Comparison of ENCODE assay signal across 13 cellular contexts in the genomic region with DNA sequence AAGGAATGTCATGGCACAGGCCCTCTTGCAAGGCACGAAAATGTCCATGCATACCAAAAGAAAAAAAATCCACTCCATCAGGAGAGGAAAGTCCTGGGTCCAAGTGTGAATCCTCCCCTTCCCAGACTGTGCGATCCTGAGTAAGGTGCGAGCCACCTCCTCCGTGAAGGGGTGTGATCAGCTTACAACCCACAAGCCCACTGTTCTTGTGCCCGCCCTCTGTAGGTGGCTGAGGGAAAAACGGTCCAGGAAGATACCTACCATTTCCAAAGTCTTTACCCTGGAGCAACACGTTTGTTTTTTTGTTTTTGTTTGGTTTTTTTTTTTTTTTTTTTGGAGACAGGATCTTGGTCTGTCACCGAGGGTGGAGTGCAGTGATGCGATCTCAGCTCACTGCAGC.
DNase-seq lines count a peak whose midpoint lies in the region; ATAC-seq, FAIRE-seq and TF ChIP-seq lines count a peak whose summit lies in the region.
"Had no signal": no experiment of that assay in that cellular context is flagged by ENCODE, and none has a peak within 500 bp of the region (broad histone marks: within the 10 kb centered on the region; RNA-seq: fewer than 3 reads in every experiment).

No MANE protein-coding gene starts in this region.

- H3K9ac ChIP-seq in HepG2 (ENCODE audit: insufficient read depth, low read depth, low read length) (no peak overlapping the region), KMS-11 (no peak overlapping the region), H1 (replicated peaks in 1 of 4; ENCODE audit: extremely low read depth in 1 of 4, low read depth in 3 of 4, low read length in 3 of 4) (no peak overlapping the region)
- H3K9ac ChIP-seq: BLaER1 treated with 17β-estradiol and CSF1 and Interleukin-3, amounts not matched to agents 10 nM and 100 nM had no signal

- H3K27me3 ChIP-seq in HepG2 (ENCODE audit: control insufficient read depth in 1 of 2, insufficient read depth in 2 of 2, low read length in 2 of 2): peaks cover 5 to 24% of the 10 kb centered on the region in 2 experiments; a peak in 4 of 5 replicates
- no peaks in the 10 kb centered on the region for H3K27me3 ChIP-seq in right lobe of liver
- H3K27me3 ChIP-seq in KMS-11 (ENCODE audit: insufficient read depth, low read depth): no peaks in the 10 kb centered on the region; the same call in 1 of the 2 replicates
- H3K27me3 ChIP-seq in H1 (replicated peaks in 1 of 4; ENCODE audit: control insufficient read depth in 3 of 4, extremely low read depth in 1 of 4, insufficient read depth in 3 of 4, low read length in 3 of 4): no peaks in the 10 kb centered on the region
- H3K27me3 ChIP-seq: BLaER1 treated with 17β-estradiol and CSF1 and Interleukin-3, amounts not matched to agents 10 nM and 100 nM; testis had no signal

- WGBS in HepG2 (ENCODE audit: low lambda C conversion rate): 17% methylated on average over 9 of the region's 9 CpGs
- WGBS in right lobe of liver (ENCODE audit: insufficient coverage, low coverage, low lambda C conversion rate, missing lambda C conversion rate): 24% methylated on average over 4 of the region's 9 CpGs
- 42% methylated on average over 8 of the region's 9 CpGs; no CpG with 5 or more reads in 1 of the 2 experiments for WGBS in H1 (ENCODE audit: extremely low coverage in 1 of 2, insufficient coverage in 1 of 2, insufficient read length in 1 of 2, insufficient replicate concordance in 2 of 2, low coverage in 1 of 2, low lambda C conversion rate in 2 of 2, missing lambda C conversion rate in 1 of 2), 2 experiments

- TF ChIP-seq POLR2A in HepG2 (IDR thresholded peaks at IDR 0.05; ENCODE audit: insufficient read depth in 1 of 2, low read depth in 2 of 2, low read length in 2 of 2): no peak
- TF ChIP-seq POLR2A in right lobe of liver (IDR thresholded peaks at IDR 0.05): no peak
- TF ChIP-seq POLR2A in H1 (IDR thresholded peaks at IDR 0.05; ENCODE audit: control extremely low read depth in 1 of 2, low read depth in 2 of 2, low read length in 2 of 2): no peak

- no peak overlapping the region for H2BK12ac ChIP-seq in H1 (ENCODE audit: low read depth, low read length)

- H3K79me2 ChIP-seq in HepG2 (ENCODE audit: insufficient read depth, low read length) (no peaks in the 10 kb centered on the region), KMS-11 (ENCODE audit: insufficient read depth, low read depth) (no peaks in the 10 kb centered on the region), H1 (ENCODE audit: control insufficient read depth in 1 of 2, insufficient read depth in 2 of 2, low read length in 2 of 2) (peaks cover 0 to 7% of the 10 kb centered on the region in 2 experiments; a peak in 1 of 4 replicates)

- in situ Hi-C loops in HepG2 (cut with HindIII; ENCODE audit: extremely low pct_ligation_motif_present, low pct_unique_long_range_greater_than_20kb): no loop called here

- no peak for TF ChIP-seq EP300 in HepG2 (IDR thresholded peaks at IDR 0.05; ENCODE audit: low read depth in 2 of 2, low read length in 2 of 2)
- no peak for TF ChIP-seq EP300 in HepG2 (CRISPR knock-in tag; IDR thresholded peaks at IDR 0.05; ENCODE audit: borderline replicate concordance)
- TF ChIP-seq EP300 in H1 (IDR thresholded peaks at IDR 0.05; ENCODE audit: borderline replicate concordance in 1 of 2, low read depth in 2 of 2, low read length in 2 of 2): no peak

- peaks cover 15% of the 10 kb centered on the region for H3K79me1 ChIP-seq in H1 (ENCODE audit: low read depth, low read length)

- H3K4me1 ChIP-seq in HepG2 (ENCODE audit: insufficient read depth, low read length): no peaks in the 10 kb centered on the region
- no peaks in the 10 kb centered on the region for H3K4me1 ChIP-seq in right lobe of liver
- H3K4me1 ChIP-seq in KMS-11 (ENCODE audit: low read depth, poor library complexity, severe bottlenecking): no peaks in the 10 kb centered on the region
- peaks cover 0 to 3% (median 2%) of the 10 kb centered on the region in 4 experiments; a peak in 4 of 7 replicates for H3K4me1 ChIP-seq in H1 (replicated peaks in 1 of 4; ENCODE audit: control insufficient read depth in 3 of 4, insufficient read depth in 4 of 4, low read length in 3 of 4)

- H3K14ac ChIP-seq in H1 (ENCODE audit: insufficient read length): no peak overlapping the region

- no peaks in the 10 kb centered on the region for H4K20me1 ChIP-seq in HepG2 (ENCODE audit: insufficient read depth, low read length)
- H4K20me1 ChIP-seq in KMS-11 (ENCODE audit: insufficient read depth): no peaks in the 10 kb centered on the region
- H4K20me1 ChIP-seq in H1 (replicated peaks in 1 of 2; ENCODE audit: control insufficient read depth in 1 of 2, insufficient read depth in 2 of 2, low read length in 2 of 2): peaks cover 0 to 4% of the 10 kb centered on the region in 2 experiments

- no peak overlapping the region for H3K18ac ChIP-seq in H1 (ENCODE audit: extremely low read depth, low read length)

- peak overlapping the region; percentile 80; the same call in 1 of the 2 replicates for H2BK20ac ChIP-seq in H1 (ENCODE audit: low read length)

- POLR2A ChIA-PET in HepG2 (lab: Yijun Ruan, JAX): no interaction called here
- POLR2A ChIA-PET in H1 (lab: Charles Lee; ENCODE audit: partially characterized antibody): interaction anchor here (0.7 kb wide), 1 partner anchor 20 kb away, joined by 4 read pairs; no protein-coding TSS in a partner anchor

- H3K36me3 ChIP-seq in HepG2 (replicated peaks in 1 of 2; ENCODE audit: control insufficient read depth in 1 of 2, insufficient read depth in 2 of 2, low read length in 2 of 2) (no peaks in the 10 kb centered on the region), right lobe of liver (no peaks in the 10 kb centered on the region), KMS-11 (ENCODE audit: insufficient read depth) (no peaks in the 10 kb centered on the region), H1 (ENCODE audit: control insufficient read depth in 2 of 4, insufficient read depth in 4 of 4, low read length in 3 of 4) (no peaks in the 10 kb centered on the region)
- H3K36me3 ChIP-seq: BLaER1 treated with 17β-estradiol and CSF1 and Interleukin-3, amounts not matched to agents 10 nM and 100 nM had no signal

- H3K9me3 ChIP-seq in HepG2 (ENCODE audit: low read length) (no peaks in the 10 kb centered on the region), right lobe of liver (no peaks in the 10 kb centered on the region), H1 (ENCODE audit: insufficient read depth in 2 of 2, low read depth in 1 of 2, low read length in 1 of 2) (no peaks in the 10 kb centered on the region; a peak in 1 of 4 replicates)
- H3K9me3 ChIP-seq: BLaER1 treated with 17β-estradiol and CSF1 and Interleukin-3, amounts not matched to agents 10 nM and 100 nM; testis had no signal

- no peak overlapping the region for H2AK5ac ChIP-seq in H1 (ENCODE audit: low read depth, low read length)

- no peak for DNase-seq in HepG2 (ENCODE audit: low spot score)
- DNase-seq in right lobe of liver: no peak
- DNase-seq in H1 (ENCODE audit: low read depth in 1 of 2, low spot score in 2 of 2): peak in 1 of 2 experiments; percentile 67
- DNase-seq in superior temporal gyrus (ENCODE audit: extremely low spot score): no peak
- DNase-seq in posterior cingulate gyrus: no peak
- DNase-seq in MV-4-11 (lab: John Stamatoyannopoulos, UW): no peak
- DNase-seq: natural killer cell; stimulated activated CD4-positive, alpha-beta T cell treated with anti-CD3 and anti-CD28 coated beads, Interleukin-1b, Interleukin-23, amount 100 ng/mL, for 48 hours; testis had no signal

- H3K4ac ChIP-seq in H1 (replicated peaks; ENCODE audit: insufficient read length, low read depth, low read length): no peak overlapping the region

- H3K23me2 ChIP-seq in H1 (ENCODE audit: low read depth, low read length): no peaks in the 10 kb centered on the region

- TF ChIP-seq CTCF in HepG2 (CRISPR knock-in tag; IDR thresholded peaks at IDR 0.05) (peak; percentile 19; the same call in 1 of the 2 replicates), right lobe of liver (IDR thresholded peaks at IDR 0.05) (no peak), KMS-11 (conservative IDR thresholded peaks at IDR 0.05; ENCODE audit: low read depth, low read length) (0 out of 2 replicates have a peak, but pooled peaks have one; percentile 18), H1 (IDR thresholded peaks at IDR 0.05; ENCODE audit: control extremely low read depth in 1 of 3, insufficient read depth in 1 of 3, low read depth in 1 of 3, low read length in 3 of 3) (peak; percentile 52 to 74 (median 61))

- no peak overlapping the region for H3K56ac ChIP-seq in H1 (replicated peaks; ENCODE audit: insufficient read length, low read depth, low read length)

- H2BK120ac ChIP-seq in H1 (replicated peaks; ENCODE audit: low read depth, low read length): no peak overlapping the region

- H3K4me3 ChIP-seq in HepG2 (replicated peaks in 1 of 3; ENCODE audit: insufficient read depth in 1 of 3, low read depth in 2 of 3, low read length in 3 of 3): no peak overlapping the region
- H3K4me3 ChIP-seq in right lobe of liver: no peak overlapping the region
- H3K4me3 ChIP-seq in KMS-11 (IDR thresholded peaks at IDR 0.05; ENCODE audit: insufficient read depth, low read depth, low read length): no peak overlapping the region
- H3K4me3 ChIP-seq in H1 (ENCODE audit: extremely low read depth in 1 of 4, insufficient read depth in 2 of 4, low read depth in 3 of 4, low read length in 4 of 4): no peak overlapping the region
- H3K4me3 ChIP-seq: BLaER1 treated with 17β-estradiol and CSF1 and Interleukin-3, amounts not matched to agents 10 nM and 100 nM; lung; testis had no signal

- ATAC-seq in HepG2 (peak; percentile 57), right lobe of liver (no peak), HG02840 (IDR thresholded peaks at IDR 0.05; ENCODE audit: low FRiP score, unreplicated experiment) (no peak)
- ATAC-seq: natural killer cell had no signal

- no peak overlapping the region for H2BK5ac ChIP-seq in H1 (ENCODE audit: low read depth, low read length)

- intact Hi-C loops in HepG2 (cut with micrococcal nuclease; ENCODE audit: unreplicated experiment): no loop called here
- intact Hi-C loops in right lobe of liver (cut with DNase I): no loop called here
- intact Hi-C loops in posterior cingulate gyrus (cut with DNase I): no loop called here

- H3K27ac ChIP-seq in HepG2 (ENCODE audit: extremely low read length, insufficient read depth, low read length) (no peak overlapping the region), right lobe of liver (no peak overlapping the region), KMS-11 (no peak overlapping the region), H1 (ENCODE audit: low read depth, low read length) (no peak overlapping the region)
- H3K27ac ChIP-seq: BLaER1 treated with 17β-estradiol and CSF1 and Interleukin-3, amounts not matched to agents 10 nM and 100 nM; testis had no signal

- BruUV-seq in HepG2 (replicated peaks; lab: Mats Ljungman, UMichigan): no TSS peak

- 0 out of 2 replicates have a peak overlapping the region, but pooled peaks have one; percentile 61 for H2BK15ac ChIP-seq in H1 (ENCODE audit: low read length)

- H4K91ac ChIP-seq in H1 (replicated peaks; ENCODE audit: insufficient read length, low read length): no peak overlapping the region

- CTCF ChIA-PET in HepG2 (lab: Yijun Ruan, JAX; ENCODE audit: low intra/inter-chr PET ratio, low total read pairs) (no interaction called here), H1 (lab: Charles Lee; ENCODE audit: partially characterized antibody) (interaction anchor here (0.6 to 3.6 kb wide), 33 partner anchors 8 to 1133 kb away, joined by 3 to 12 read pairs (median 4); no protein-coding TSS in a partner anchor)

- H3K4me2 ChIP-seq in HepG2 (ENCODE audit: low read depth, low read length) (no peak overlapping the region), KMS-11 (no peak overlapping the region), H1 (ENCODE audit: insufficient read depth in 1 of 2, low read depth in 2 of 2, low read length in 2 of 2) (no peak overlapping the region)
- H3K4me2 ChIP-seq: BLaER1 treated with 17β-estradiol and CSF1 and Interleukin-3, amounts not matched to agents 10 nM and 100 nM had no signal

- no peak overlapping the region for H4K5ac ChIP-seq in H1 (ENCODE audit: insufficient read length, low read depth, low read length)

- H4K8ac ChIP-seq in H1 (ENCODE audit: extremely low read depth, insufficient read depth, low read length): no peak overlapping the region; the same call in 1 of the 2 replicates

- TF ChIP-seq RAD21 in HepG2 (CRISPR knock-in tag; IDR thresholded peaks at IDR 0.05) (no peak), H1 (IDR thresholded peaks at IDR 0.05 in 1 of 2, conservative IDR thresholded peaks at IDR 0.05 in 1 of 2; ENCODE audit: low read depth in 2 of 2, low read length in 2 of 2) (peak; percentile 57 to 60)

- no peak overlapping the region for H3K23ac ChIP-seq in H1 (ENCODE audit: insufficient read length)

- H2AFZ ChIP-seq in HepG2 (ENCODE audit: low read length) (no peak overlapping the region), KMS-11 (ENCODE audit: low read depth) (no peak overlapping the region), H1 (ENCODE audit: low read length) (no peak overlapping the region)

- FAIRE-seq in HepG2 (lab: Jason Lieb, UNC) (no peak), H1 (lab: Jason Lieb, UNC) (peak; percentile 92)

Comparison
In these comparisons a context has a peak if more than half of its experiments do, and no peak if none do; other contexts are left out.
1. CTCF ChIP-seq: peak in HepG2 (single experiment), KMS-11 (single experiment) and H1 (3 of 3); none in right lobe of liver (0 of 4).